25 cellular contexts compared by ENCODE assay signal in genomic region chr11:25515576-25515975, GRCh38.
"Had no signal": no experiment of that assay in that cellular context is flagged by ENCODE, and none has a peak within 500 bp of the region (broad histone marks: within the 10 kb centered on the region; RNA-seq: fewer than 3 reads in every experiment).

No MANE protein-coding gene starts in this region.

- FAIRE-seq: endometrium, endothelial cell of umbilical vein had no signal

- H3K27ac ChIP-seq: adrenal gland, body of pancreas, colonic mucosa, epithelial cell of prostate, esophagus squamous epithelium, gastroesophageal sphincter, heart right ventricle had no signal

- H3K4me1 ChIP-seq: adrenal gland, body of pancreas, colonic mucosa, esophagus squamous epithelium, gastroesophageal sphincter, heart right ventricle had no signal

- DNase-seq: activated CD4-positive, alpha-beta memory T cell treated with anti-CD3 and anti-CD28 coated beads for 36 hours; activated CD4-positive, alpha-beta T cell treated with anti-CD3 and anti-CD28 coated beads, Interleukin-2, amount 10 ng/mL, durations not matched to agents 24 days and 14 days; activated CD8-positive, alpha-beta memory T cell treated with anti-CD3 and anti-CD28 coated beads, Interleukin-2, amount 10 ng/mL, durations not matched to agents 7 days and 5 days; activated CD8-positive, alpha-beta memory T cell treated with anti-CD3 and anti-CD28 coated beads, Interleukin-2, amount 50 U/mL, for 4 hours; activated CD8-positive, alpha-beta T cell treated with anti-CD3 and anti-CD28 coated beads, Interleukin-2, amount 10 ng/mL, durations not matched to agents 7 days and 5 days; activated effector memory CD4-positive, alpha-beta T cell treated with anti-CD3 and anti-CD28 coated beads, Interleukin-2, amount 50 U/mL, for 16 hours; activated naive CD4-positive, alpha-beta T cell treated with anti-CD3 and anti-CD28 coated beads for 36 hours; activated naive CD8-positive, alpha-beta T cell treated with anti-CD3 and anti-CD28 coated beads for 36 hours; activated naive CD8-positive, alpha-beta T cell treated with anti-CD3 and anti-CD28 coated beads, Interleukin-2, amount 50 U/mL, for 24 hours; activated T-cell treated with anti-CD3 and anti-CD28 coated beads, Interleukin-2, amount 50 U/mL, for 1 hour; activated T-cell treated with anti-CD3 and anti-CD28 coated beads, Interleukin-2, amount 50 U/mL, for 48 hours; adrenal gland; amygdala; body of pancreas; caudate nucleus; colonic mucosa; effector CD8-positive, alpha-beta T cell; esophagus squamous epithelium; foreskin melanocyte; heart right ventricle; T-helper 2 cell had no signal

- H3K4me3 ChIP-seq: adrenal gland, body of pancreas, colonic mucosa, esophagus squamous epithelium, gastroesophageal sphincter, heart right ventricle had no signal

- H3K27me3 ChIP-seq: adrenal gland, body of pancreas, colonic mucosa, esophagus squamous epithelium, gastroesophageal sphincter, heart right ventricle had no signal

- H3K9me3 ChIP-seq: adrenal gland, body of pancreas, colonic mucosa, esophagus squamous epithelium, gastroesophageal sphincter had no signal

- H3K36me3 ChIP-seq: adrenal gland, colonic mucosa, esophagus squamous epithelium, gastroesophageal sphincter, heart right ventricle had no signal
